Comparison of ENCODE assay signal across 9 cellular contexts in the genomic region with DNA sequence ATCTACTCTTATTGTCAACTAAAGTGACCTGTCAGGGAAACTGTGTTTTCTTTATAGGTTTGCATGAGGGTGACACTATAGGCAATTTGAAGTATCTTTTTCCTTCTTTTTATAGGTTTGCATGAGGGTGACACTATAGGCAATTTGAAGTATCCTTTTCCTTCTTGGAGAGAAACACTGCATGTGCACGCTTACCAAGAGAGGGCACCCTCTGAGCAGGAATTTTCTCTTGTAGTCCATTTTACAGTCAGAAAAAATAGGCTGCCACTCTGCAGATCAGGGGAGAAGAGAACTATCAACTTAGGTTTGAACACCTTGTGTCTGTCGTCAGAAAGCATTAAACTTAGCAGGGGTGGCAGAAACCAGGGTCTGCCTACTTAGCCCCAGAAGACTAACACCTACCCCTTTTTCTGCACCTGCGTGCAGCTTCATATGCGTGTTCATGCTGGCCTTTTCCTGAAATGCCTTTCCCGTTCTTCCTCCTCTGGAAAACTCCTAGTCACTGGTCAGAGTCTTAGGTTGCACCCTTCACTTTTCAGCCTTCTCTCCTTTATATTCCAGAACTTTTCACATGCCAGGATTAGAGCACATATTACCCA. TPM values are rescaled to one million over a fixed set of nuclear protein-coding genes. Genes with fewer than 3 reads are reported as not detected.
DNase-seq lines count a peak whose midpoint lies in the region; ATAC-seq and TF ChIP-seq lines count a peak whose summit lies in the region.
"Had no signal": no experiment of that assay in that cellular context is flagged by ENCODE, and none has a peak within 500 bp of the region (broad histone marks: within the 10 kb centered on the region; RNA-seq: fewer than 3 reads in every experiment).

No MANE protein-coding gene starts in this region.

- no peaks in the 10 kb centered on the region for H3K36me3 ChIP-seq in Caco-2 (ENCODE audit: control insufficient read depth, insufficient read depth, low read length)
- no peaks in the 10 kb centered on the region for H3K36me3 ChIP-seq in esophagus muscularis mucosa
- no peaks in the 10 kb centered on the region for H3K36me3 ChIP-seq in neural cell (ENCODE audit: insufficient read depth, low read length)

- no peaks in the 10 kb centered on the region for H3K9me3 ChIP-seq in Caco-2
- no peaks in the 10 kb centered on the region for H3K9me3 ChIP-seq in esophagus muscularis mucosa
- no peaks in the 10 kb centered on the region for H3K9me3 ChIP-seq in neural cell (ENCODE audit: low read length)

- H3K79me2 ChIP-seq in neural cell (replicated peaks; ENCODE audit: insufficient read depth, low read length): no peaks in the 10 kb centered on the region

- H3K27me3 ChIP-seq in Caco-2 (replicated peaks; ENCODE audit: control insufficient read depth, insufficient read depth, low read length) (no peaks in the 10 kb centered on the region; the same call in 1 of the 2 replicates), esophagus muscularis mucosa (no peaks in the 10 kb centered on the region), neural cell (ENCODE audit: insufficient read depth, low read depth, low read length) (no peaks in the 10 kb centered on the region)

- H4K20me1 ChIP-seq in neural cell (ENCODE audit: insufficient read depth): no peaks in the 10 kb centered on the region

- no peaks in the 10 kb centered on the region for H3K9me3 Mint-ChIP-seq in Caco-2 (ENCODE audit: unreplicated experiment)
- H3K9me3 Mint-ChIP-seq: IgD-negative memory B cell had no signal

- TF ChIP-seq RAD21 in neural cell (conservative IDR thresholded peaks at IDR 0.05): peak; percentile 86

- DNase-seq in Caco-2 (peak in 1 of 2 experiments; percentile 57), HFF-Myc (ENCODE audit: extremely low read depth, low read depth) (peak; percentile 33), OCI-M1 (lab: John Stamatoyannopoulos, UW) (peak; percentile 74), esophagus muscularis mucosa (ENCODE audit: extremely low spot score) (no peak)
- DNase-seq in stimulated activated naive CD4-positive, alpha-beta T cell (lab: John Stamatoyannopoulos, UW): no peak
- DNase-seq in activated CD4-positive, CD25-positive, alpha-beta regulatory T cell treated with anti-CD3 and anti-CD28 coated beads, Interleukin-2, amount 50 U/mL, for 72 hours: no peak

- H3K9ac ChIP-seq in neural cell (ENCODE audit: low read length): no peak overlapping the region

- POLR2A ChIA-PET in Caco-2 (lab: Charles Lee): no interaction called here

- H2AFZ ChIP-seq in neural cell (ENCODE audit: low read depth, low read length): no peak overlapping the region

- no peaks in the 10 kb centered on the region for H3K36me3 Mint-ChIP-seq in Caco-2 (ENCODE audit: insufficient read depth, unreplicated experiment)
- H3K36me3 Mint-ChIP-seq: IgD-negative memory B cell had no signal

- TF ChIP-seq POLR2A in esophagus muscularis mucosa (IDR thresholded peaks at IDR 0.05; ENCODE audit: low read depth): no peak

- no peaks in the 10 kb centered on the region for H3F3A ChIP-seq in neural cell (ENCODE audit: insufficient read depth, low read length, poor library complexity, severe bottlenecking)

- TF ChIP-seq EP300 in esophagus muscularis mucosa (IDR thresholded peaks at IDR 0.05): no peak
- no peak for TF ChIP-seq EP300 in neural cell (conservative IDR thresholded peaks at IDR 0.05; ENCODE audit: poor library complexity, severe bottlenecking)

- intact Hi-C loops in Caco-2 (cut with micrococcal nuclease; ENCODE audit: unreplicated experiment): loop anchor here (1.0 to 2.0 kb wide), 2 partner anchors 58 to 951 kb away; no protein-coding TSS in a partner anchor
- intact Hi-C loops in esophagus muscularis mucosa (cut with DNase I): loop anchor here (2.0 to 5.0 kb wide), 4 partner anchors 75 to 243 kb away; no protein-coding TSS in a partner anchor

- H3K4me3 Mint-ChIP-seq in Caco-2 (ENCODE audit: unreplicated experiment): no peak overlapping the region
- H3K4me3 Mint-ChIP-seq: IgD-negative memory B cell had no signal

- H3K4me3 ChIP-seq in Caco-2 (ENCODE audit: low read depth, low read length) (no peak overlapping the region), HFF-Myc (replicated peaks; ENCODE audit: low read depth, low read length) (no peak overlapping the region), esophagus muscularis mucosa (no peak overlapping the region), neural cell (ENCODE audit: low read length) (no peak overlapping the region)

- no TSS peak for BruUV-seq in Caco-2 (replicated peaks; lab: Mats Ljungman, UMichigan)

- H3K27ac ChIP-seq in esophagus muscularis mucosa (replicated peaks in 1 of 4) (no peak overlapping the region), neural cell (ENCODE audit: low read length) (no peak overlapping the region)

- WGBS in esophagus muscularis mucosa: 77% methylated on average over 5 of the region's 5 CpGs

- H3K4me1 ChIP-seq in Caco-2 (0 out of 2 replicates have a peak, but pooled peaks cover 5% of the 10 kb centered on the region), esophagus muscularis mucosa (peaks cover 0 to 4% (median 0%) of the 10 kb centered on the region in 4 donors)

- CTCF ChIA-PET in Caco-2 (lab: Charles Lee): interaction anchor here (1.1 to 2.2 kb wide), 2 partner anchors 74 to 114 kb away, joined by 6 to 13 read pairs; no protein-coding TSS in a partner anchor

- no peaks in the 10 kb centered on the region for H3K9me2 ChIP-seq in neural cell (ENCODE audit: insufficient read depth, low read length)

- TF ChIP-seq CTCF in Caco-2 (IDR thresholded peaks at IDR 0.05; ENCODE audit: insufficient read depth in 1 of 2, low read depth in 1 of 2, low read length in 1 of 2, severe bottlenecking in 1 of 2, unreplicated experiment in 1 of 2) (peak; percentile 43 to 68), HFF-Myc (IDR thresholded peaks at IDR 0.05; ENCODE audit: low read depth, low read length, missing control alignments) (peak; percentile 70), esophagus muscularis mucosa (IDR thresholded peaks at IDR 0.05) (peak; percentile 45 to 53 (median 46)), neural cell (IDR thresholded peaks at IDR 0.05; ENCODE audit: poor library complexity, severe bottlenecking) (peak; percentile 84)

- no peaks in the 10 kb centered on the region for H3K4me1 Mint-ChIP-seq in Caco-2 (ENCODE audit: low read depth, unreplicated experiment)
- H3K4me1 Mint-ChIP-seq: IgD-negative memory B cell had no signal

- H3K27me3 Mint-ChIP-seq in Caco-2 (ENCODE audit: insufficient read depth, unreplicated experiment): peaks cover 5% of the 10 kb centered on the region

- no peak for ATAC-seq in GM21390 (IDR thresholded peaks at IDR 0.05; ENCODE audit: unreplicated experiment)

- no peak overlapping the region for H3K4me2 ChIP-seq in neural cell (ENCODE audit: low read length)

- H3K27ac Mint-ChIP-seq in Caco-2 (ENCODE audit: unreplicated experiment): no peak overlapping the region
- H3K27ac Mint-ChIP-seq: IgD-negative memory B cell had no signal

TF ChIP-seq in neural cell, 6 proteins besides CTCF, POLR2A, EP300 and RAD21:
- TF ChIP-seq SMC3 (conservative IDR thresholded peaks at IDR 0.05; ENCODE audit: poor library complexity) (peak; percentile 90), MXI1 (conservative IDR thresholded peaks at IDR 0.05; ENCODE audit: poor library complexity, severe bottlenecking) (no peak)

RNA-seq across cellular contexts. Expression of gene SMIM36, which starts 16.4 kb away (rescaled TPM):
- total RNA-seq in Caco-2 (2022) (not detected in 2 replicates), esophagus muscularis mucosa (not detected)
- not detected in 2 replicates for polyA plus RNA-seq in neural cell
- not detected in 2 replicates for polyA minus RNA-seq in neural cell
- polyA plus RNA-seq: IgD-negative memory B cell had no signal

Comparison
In these comparisons a context has a peak if more than half of its experiments do, and no peak if none do; other contexts are left out.
1. DNase-seq: peak in HFF-Myc (single experiment) and OCI-M1 (single experiment); none in esophagus muscularis mucosa (single experiment), stimulated activated naive CD4-positive, alpha-beta T cell (0 of 6) and activated CD4-positive, CD25-positive, alpha-beta regulatory T cell treated with anti-CD3 and anti-CD28 coated beads, Interleukin-2, amount 50 U/mL, for 72 hours (single experiment).
2. Peak in every context shown above with its lines, with median percentiles within 50 percentile points of each other: CTCF ChIP-seq.